Comparison of ENCODE assay signal across 18 cellular contexts in genomic region chr18:55508637-55509036, GRCh38.
DNase-seq lines count a peak whose midpoint lies in the region; ATAC-seq and TF ChIP-seq lines count a peak whose summit lies in the region.
"Had no signal": no experiment of that assay in that cellular context is flagged by ENCODE, and none has a peak within 500 bp of the region (broad histone marks: within the 10 kb centered on the region; RNA-seq: fewer than 3 reads in every experiment).

No MANE protein-coding gene starts in this region.

- H3K27me3 ChIP-seq in DOHH2 (ENCODE audit: control insufficient read depth, low read length) (no peaks in the 10 kb centered on the region), left lung (no peaks in the 10 kb centered on the region), spleen (replicated peaks in 1 of 7) (no peaks in the 10 kb centered on the region)

- no peak for TF ChIP-seq POLR2A in spleen (IDR thresholded peaks at IDR 0.05)

- DNase-seq in OCI-LY7 (ENCODE audit: low spot score) (no peak), left lung (no peak), spleen (no peak), iPS-NIHi7 (ENCODE audit: extremely low spot score) (no peak), GOT3 (lab: John Stamatoyannopoulos, UW) (no peak)
- DNase-seq: activated CD4-positive, alpha-beta T cell treated with anti-CD3 and anti-CD28 coated beads, Interleukin-2, amount 10 ng/mL, durations not matched to agents 7 days and 5 days; activated naive CD4-positive, alpha-beta T cell; GF-D8; glutamatergic neuron; immature natural killer cell; NCI-H1092 treated with DMSO at 0.1 percent for 48 hours; NCI-H526 treated with DMSO at 0.1 percent for 48 hours; stimulated activated CD4-positive, alpha-beta T cell treated with anti-CD3 and anti-CD28 coated beads, Interleukin-1b, Interleukin-23, amount 100 ng/mL, for 48 hours; stimulated activated naive CD8-positive, alpha-beta T cell treated with anti-CD3 and anti-CD28 coated beads, Interleukin-15, amount 100 ng/mL, for 72 hours; SW 1271 had no signal

- H4K20me1 ChIP-seq in DOHH2 (ENCODE audit: control insufficient read depth, insufficient read depth, low read depth, low read length): no peaks in the 10 kb centered on the region
- no peaks in the 10 kb centered on the region for H4K20me1 ChIP-seq in OCI-LY7 (ENCODE audit: insufficient read depth, low read length)

- 69 to 91% (median 84%) methylated on average over 5 of the region's 5 CpGs for WGBS in spleen, 5 donors

- H3K27ac ChIP-seq in DOHH2 (ENCODE audit: low read depth, low read length): peak overlapping the region; percentile 86
- H3K27ac ChIP-seq in OCI-LY7 (ENCODE audit: low read depth, low read length, poor library complexity, severe bottlenecking): peak overlapping the region; percentile 81
- peak overlapping the region; percentile 74 to 83 for H3K27ac ChIP-seq in left lung
- peak overlapping the region in 6 of 8 donors; percentile 76 to 90 (median 82) for H3K27ac ChIP-seq in spleen
- H3K27ac ChIP-seq: epithelial cell of prostate had no signal

- H3K36me3 ChIP-seq in DOHH2 (ENCODE audit: control insufficient read depth, low read length) (peaks cover 13% of the 10 kb centered on the region), OCI-LY7 (ENCODE audit: insufficient read depth, low read length) (no peaks in the 10 kb centered on the region), left lung (no peaks in the 10 kb centered on the region), spleen (no peaks in the 10 kb centered on the region)

- CTCF ChIA-PET in OCI-LY7 (lab: Charles Lee; ENCODE audit: unreplicated experiment): no interaction called here

- H3F3A ChIP-seq in DOHH2 (ENCODE audit: control insufficient read depth, insufficient read depth): peaks cover 23% of the 10 kb centered on the region

- H3K9me3 ChIP-seq in DOHH2 (ENCODE audit: control insufficient read depth, insufficient read depth, low read length) (no peaks in the 10 kb centered on the region), OCI-LY7 (ENCODE audit: low read length) (no peaks in the 10 kb centered on the region), left lung (no peaks in the 10 kb centered on the region), spleen (no peaks in the 10 kb centered on the region)

- peak overlapping the region; percentile 69 for H3K4me3 ChIP-seq in DOHH2 (ENCODE audit: low read length)
- peak overlapping the region; percentile 63 for H3K4me3 ChIP-seq in OCI-LY7 (ENCODE audit: low read depth, low read length, poor library complexity, severe bottlenecking)
- no peak overlapping the region for H3K4me3 ChIP-seq in left lung
- H3K4me3 ChIP-seq in spleen: no peak overlapping the region

- POLR2A ChIA-PET in OCI-LY7 (lab: Charles Lee): interaction anchor here (0.6 to 1.7 kb wide), 5 partner anchors 8 to 85 kb away, joined by 3 to 5 read pairs (median 3); no protein-coding TSS in a partner anchor

- BruUV-seq in OCI-LY7 (replicated peaks; lab: Mats Ljungman, UMichigan): no TSS peak

- intact Hi-C loops in OCI-LY7 (cut with micrococcal nuclease; ENCODE audit: unreplicated experiment): loop anchor here (5.0 kb wide), 1 partner anchor 79 kb away; the partner anchor contains the start of gene TCF4
- intact Hi-C loops in left lung (cut with DNase I): no loop called here
- intact Hi-C loops in spleen (cut with DNase I; ENCODE audit: low total_unique reads): no loop called here

- H3K79me2 ChIP-seq in DOHH2 (ENCODE audit: control insufficient read depth, low read length): peaks cover 92% of the 10 kb centered on the region
- H3K79me2 ChIP-seq in OCI-LY7 (ENCODE audit: insufficient read depth, low read depth, low read length): peaks cover 70% of the 10 kb centered on the region; the same call in 1 of the 2 replicates

- H3K4me2 ChIP-seq in DOHH2 (ENCODE audit: low read length): peak overlapping the region; percentile 75
- H3K4me2 ChIP-seq in OCI-LY7 (ENCODE audit: low read length): peak overlapping the region; percentile 87

- H3K9me2 ChIP-seq in DOHH2 (replicated peaks; ENCODE audit: control insufficient read depth, low read length) (no peaks in the 10 kb centered on the region), OCI-LY7 (ENCODE audit: insufficient read depth, low read length) (no peaks in the 10 kb centered on the region)

- H3K4me1 ChIP-seq in DOHH2 (ENCODE audit: control insufficient read depth, low read length): peaks cover 92% of the 10 kb centered on the region
- peaks cover 60% of the 10 kb centered on the region for H3K4me1 ChIP-seq in OCI-LY7 (ENCODE audit: insufficient read depth, low read length, poor library complexity, severe bottlenecking)
- peaks cover 9 to 22% of the 10 kb centered on the region in 2 donors for H3K4me1 ChIP-seq in left lung
- peaks cover 0 to 71% (median 29%) of the 10 kb centered on the region in 6 donors for H3K4me1 ChIP-seq in spleen

- no peak for ATAC-seq in left lung
- ATAC-seq in HG03565 (IDR thresholded peaks at IDR 0.05; ENCODE audit: unreplicated experiment): no peak
- ATAC-seq: stimulated activated naive CD8-positive, alpha-beta T cell treated with anti-CD3 and anti-CD28 coated beads, Interleukin-15, amount 100 ng/mL, for 72 hours had no signal

- H2AFZ ChIP-seq in OCI-LY7 (ENCODE audit: low read length): no peak overlapping the region

- TF ChIP-seq CTCF in DOHH2 (IDR thresholded peaks at IDR 0.05; ENCODE audit: low read depth, low read length, poor library complexity, severe bottlenecking): no peak
- no peak for TF ChIP-seq CTCF in OCI-LY7 (conservative IDR thresholded peaks at IDR 0.05; ENCODE audit: low read length)
- no peak for TF ChIP-seq CTCF in left lung (IDR thresholded peaks at IDR 0.05)
- no peak for TF ChIP-seq CTCF in spleen (IDR thresholded peaks at IDR 0.05 in 8 of 11, conservative IDR thresholded peaks at IDR 0.05 in 3 of 11)

Comparison
In these comparisons a context has a peak if more than half of its experiments do, and no peak if none do; other contexts are left out.
1. H3K4me3 ChIP-seq: peak in DOHH2 (single experiment) and OCI-LY7 (single experiment); none in left lung (0 of 2) and spleen (0 of 8).
2. Peak in every context shown above with its lines, with median percentiles within 50 percentile points of each other: H3K27ac ChIP-seq.